ENCODE assay signal across 1 cellular context in the genomic region with DNA sequence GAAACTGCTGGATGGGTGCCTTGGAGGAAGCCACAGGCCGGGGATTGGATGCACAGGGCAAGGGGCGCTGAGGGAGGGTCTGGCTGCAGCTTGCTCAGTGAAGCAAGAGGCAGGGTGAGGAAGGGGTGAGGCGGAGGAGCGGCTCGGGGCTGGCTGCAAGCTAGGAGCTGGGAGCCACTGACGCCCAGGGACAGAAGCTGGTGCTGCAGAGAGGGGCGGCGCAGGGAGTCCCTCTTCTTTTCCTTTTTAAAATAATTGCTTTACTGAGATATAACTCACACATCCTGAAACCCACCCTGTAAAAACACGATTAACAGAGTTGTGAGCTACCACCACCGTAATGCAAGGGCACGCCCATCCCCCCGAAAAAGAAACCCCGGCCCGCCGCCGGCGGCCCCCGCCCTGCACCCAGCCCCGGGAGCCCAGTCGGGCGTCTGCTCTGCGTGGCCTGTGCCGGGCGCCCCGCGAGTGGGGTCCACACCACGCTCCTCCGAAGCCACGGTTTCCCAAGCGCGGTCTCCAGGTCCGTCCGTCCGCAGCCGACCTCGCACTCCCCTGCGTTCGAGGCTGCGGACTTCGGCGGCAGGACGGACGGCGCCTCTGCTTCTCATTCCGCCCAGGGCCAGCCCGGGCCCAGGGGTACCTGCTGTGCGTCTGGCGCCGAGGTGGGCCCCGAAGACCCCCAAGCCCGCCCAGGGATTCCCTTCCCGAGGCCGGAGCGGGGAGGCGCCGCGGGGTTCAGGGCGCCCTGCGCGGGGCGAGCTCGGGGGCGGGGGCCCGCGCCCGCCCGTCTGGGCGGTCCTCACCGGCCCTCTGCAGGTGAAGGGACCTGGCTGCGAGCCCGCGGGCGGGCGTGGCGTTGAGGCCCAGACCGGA.
TF ChIP-seq lines count a peak whose summit lies in the region.

No MANE protein-coding gene starts in this region.

TF ChIP-seq in HepG2, 621 proteins besides CTCF, POLR2A, EP300 and RAD21 (continues in another document):
- TF ChIP-seq ZNF605 (CRISPR knock-in tag; IDR thresholded peaks at IDR 0.05) (no peak), MIER2 (CRISPR knock-in tag; IDR thresholded peaks at IDR 0.05) (no peak), NBN (conservative IDR thresholded peaks at IDR 0.05) (no peak), SYNCRIP (IDR thresholded peaks at IDR 0.05; ENCODE audit: insufficient read depth, low read depth, low read length) (no peak), ZFX (CRISPR knock-in tag; IDR thresholded peaks at IDR 0.05; ENCODE audit: low read depth) (peak; percentile 64), PAX8 (CRISPR knock-in tag; IDR thresholded peaks at IDR 0.05; ENCODE audit: borderline replicate concordance) (no peak), ZBTB38 (CRISPR knock-in tag; IDR thresholded peaks at IDR 0.05) (no peak), RORA (CRISPR knock-in tag; IDR thresholded peaks at IDR 0.05) (no peak), STAG1 (CRISPR knock-in tag; IDR thresholded peaks at IDR 0.05) (peak; percentile 9; the same call in 1 of the 2 replicates), SKI (IDR thresholded peaks at IDR 0.05; ENCODE audit: partially characterized antibody) (peak; percentile 7), RARG (CRISPR knock-in tag; IDR thresholded peaks at IDR 0.05; ENCODE audit: low read depth) (no peak), GZF1 (CRISPR knock-in tag; IDR thresholded peaks at IDR 0.05) (no peak), ZNF513 (CRISPR knock-in tag; conservative IDR thresholded peaks at IDR 0.05) (no peak), TAF1 (CRISPR knock-in tag; IDR thresholded peaks at IDR 0.05) (peak; percentile 29; the same call in 1 of the 2 replicates), ZNF558 (CRISPR knock-in tag; IDR thresholded peaks at IDR 0.05; ENCODE audit: borderline replicate concordance) (0 out of 2 replicates have a peak, but pooled peaks have one; percentile 6), ZNF562 (CRISPR knock-in tag; IDR thresholded peaks at IDR 0.05; ENCODE audit: borderline replicate concordance) (no peak), RFXANK (CRISPR knock-in tag; IDR thresholded peaks at IDR 0.05) (no peak), BRF2 (CRISPR knock-in tag; IDR thresholded peaks at IDR 0.05) (peak; percentile 51; the same call in 1 of the 2 replicates), ZNF326 (CRISPR knock-in tag; IDR thresholded peaks at IDR 0.05; ENCODE audit: borderline replicate concordance) (no peak), ZFP1 (CRISPR knock-in tag; IDR thresholded peaks at IDR 0.05) (no peak), REL (CRISPR knock-in tag; conservative IDR thresholded peaks at IDR 0.05) (peak; percentile 74), ZNF660 (CRISPR knock-in tag; IDR thresholded peaks at IDR 0.05; ENCODE audit: borderline replicate concordance, low read depth) (no peak), ZNF607 (CRISPR knock-in tag; IDR thresholded peaks at IDR 0.05; ENCODE audit: borderline replicate concordance) (peak; percentile 4; the same call in 1 of the 2 replicates), GATAD2A (CRISPR knock-in tag; IDR thresholded peaks at IDR 0.05) (no peak), GABPB1 (CRISPR knock-in tag; IDR thresholded peaks at IDR 0.05) (0 out of 2 replicates have a peak, but pooled peaks have one; percentile 17), ZNF451 (CRISPR knock-in tag; IDR thresholded peaks at IDR 0.05) (no peak), ZNF496 (CRISPR knock-in tag; IDR thresholded peaks at IDR 0.05; ENCODE audit: insufficient replicate concordance) (no peak), ZNF761 (CRISPR knock-in tag; conservative IDR thresholded peaks at IDR 0.05) (0 out of 2 replicates have a peak, but pooled peaks have one; percentile 21), HES4 (CRISPR knock-in tag; IDR thresholded peaks at IDR 0.05; ENCODE audit: borderline replicate concordance) (peak; percentile 58; the same call in 1 of the 2 replicates), ZNF235 (CRISPR knock-in tag; IDR thresholded peaks at IDR 0.05; ENCODE audit: borderline replicate concordance) (no peak), NFE2 (CRISPR knock-in tag; IDR thresholded peaks at IDR 0.05) (no peak), ZNF724P (CRISPR knock-in tag; IDR thresholded peaks at IDR 0.05; ENCODE audit: borderline replicate concordance) (0 out of 2 replicates have a peak, but pooled peaks have one; percentile 26), MIXL1 (CRISPR knock-in tag; IDR thresholded peaks at IDR 0.05) (no peak), ZNF567 (CRISPR knock-in tag; IDR thresholded peaks at IDR 0.05; ENCODE audit: borderline replicate concordance) (no peak), ZNF777 (CRISPR knock-in tag; IDR thresholded peaks at IDR 0.05) (peak; percentile 87), ESRRA (CRISPR knock-in tag; IDR thresholded peaks at IDR 0.05; ENCODE audit: low read depth) (no peak), TBX2 (CRISPR knock-in tag; IDR thresholded peaks at IDR 0.05; ENCODE audit: borderline replicate concordance) (0 out of 2 replicates have a peak, but pooled peaks have one; percentile 1), KAT8 (CRISPR knock-in tag; IDR thresholded peaks at IDR 0.05) (peak; percentile 39; the same call in 1 of the 2 replicates), ZNF253 (CRISPR knock-in tag; IDR thresholded peaks at IDR 0.05; ENCODE audit: borderline replicate concordance) (0 out of 2 replicates have a peak, but pooled peaks have one; percentile 51), ZNF563 (CRISPR knock-in tag; IDR thresholded peaks at IDR 0.05) (peak; percentile 40; the same call in 1 of the 2 replicates), ZC3H13 (CRISPR knock-in tag; IDR thresholded peaks at IDR 0.05) (no peak)
- TF ChIP-seq, protein P1, sequence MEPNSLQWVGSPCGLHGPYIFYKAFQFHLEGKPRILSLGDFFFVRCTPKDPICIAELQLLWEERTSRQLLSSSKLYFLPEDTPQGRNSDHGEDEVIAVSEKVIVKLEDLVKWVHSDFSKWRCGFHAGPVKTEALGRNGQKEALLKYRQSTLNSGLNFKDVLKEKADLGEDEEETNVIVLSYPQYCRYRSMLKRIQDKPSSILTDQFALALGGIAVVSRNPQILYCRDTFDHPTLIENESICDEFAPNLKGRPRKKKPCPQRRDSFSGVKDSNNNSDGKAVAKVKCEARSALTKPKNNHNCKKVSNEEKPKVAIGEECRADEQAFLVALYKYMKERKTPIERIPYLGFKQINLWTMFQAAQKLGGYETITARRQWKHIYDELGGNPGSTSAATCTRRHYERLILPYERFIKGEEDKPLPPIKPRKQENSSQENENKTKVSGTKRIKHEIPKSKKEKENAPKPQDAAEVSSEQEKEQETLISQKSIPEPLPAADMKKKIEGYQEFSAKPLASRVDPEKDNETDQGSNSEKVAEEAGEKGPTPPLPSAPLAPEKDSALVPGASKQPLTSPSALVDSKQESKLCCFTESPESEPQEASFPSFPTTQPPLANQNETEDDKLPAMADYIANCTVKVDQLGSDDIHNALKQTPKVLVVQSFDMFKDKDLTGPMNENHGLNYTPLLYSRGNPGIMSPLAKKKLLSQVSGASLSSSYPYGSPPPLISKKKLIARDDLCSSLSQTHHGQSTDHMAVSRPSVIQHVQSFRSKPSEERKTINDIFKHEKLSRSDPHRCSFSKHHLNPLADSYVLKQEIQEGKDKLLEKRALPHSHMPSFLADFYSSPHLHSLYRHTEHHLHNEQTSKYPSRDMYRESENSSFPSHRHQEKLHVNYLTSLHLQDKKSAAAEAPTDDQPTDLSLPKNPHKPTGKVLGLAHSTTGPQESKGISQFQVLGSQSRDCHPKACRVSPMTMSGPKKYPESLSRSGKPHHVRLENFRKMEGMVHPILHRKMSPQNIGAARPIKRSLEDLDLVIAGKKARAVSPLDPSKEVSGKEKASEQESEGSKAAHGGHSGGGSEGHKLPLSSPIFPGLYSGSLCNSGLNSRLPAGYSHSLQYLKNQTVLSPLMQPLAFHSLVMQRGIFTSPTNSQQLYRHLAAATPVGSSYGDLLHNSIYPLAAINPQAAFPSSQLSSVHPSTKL (CRISPR knock-in tag; IDR thresholded peaks at IDR 0.05), result no peak
- TF ChIP-seq, protein P2, sequence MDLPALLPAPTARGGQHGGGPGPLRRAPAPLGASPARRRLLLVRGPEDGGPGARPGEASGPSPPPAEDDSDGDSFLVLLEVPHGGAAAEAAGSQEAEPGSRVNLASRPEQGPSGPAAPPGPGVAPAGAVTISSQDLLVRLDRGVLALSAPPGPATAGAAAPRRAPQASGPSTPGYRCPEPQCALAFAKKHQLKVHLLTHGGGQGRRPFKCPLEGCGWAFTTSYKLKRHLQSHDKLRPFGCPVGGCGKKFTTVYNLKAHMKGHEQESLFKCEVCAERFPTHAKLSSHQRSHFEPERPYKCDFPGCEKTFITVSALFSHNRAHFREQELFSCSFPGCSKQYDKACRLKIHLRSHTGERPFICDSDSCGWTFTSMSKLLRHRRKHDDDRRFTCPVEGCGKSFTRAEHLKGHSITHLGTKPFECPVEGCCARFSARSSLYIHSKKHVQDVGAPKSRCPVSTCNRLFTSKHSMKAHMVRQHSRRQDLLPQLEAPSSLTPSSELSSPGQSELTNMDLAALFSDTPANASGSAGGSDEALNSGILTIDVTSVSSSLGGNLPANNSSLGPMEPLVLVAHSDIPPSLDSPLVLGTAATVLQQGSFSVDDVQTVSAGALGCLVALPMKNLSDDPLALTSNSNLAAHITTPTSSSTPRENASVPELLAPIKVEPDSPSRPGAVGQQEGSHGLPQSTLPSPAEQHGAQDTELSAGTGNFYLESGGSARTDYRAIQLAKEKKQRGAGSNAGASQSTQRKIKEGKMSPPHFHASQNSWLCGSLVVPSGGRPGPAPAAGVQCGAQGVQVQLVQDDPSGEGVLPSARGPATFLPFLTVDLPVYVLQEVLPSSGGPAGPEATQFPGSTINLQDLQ (CRISPR knock-in tag; IDR thresholded peaks at IDR 0.05), result no peak
- TF ChIP-seq, protein P3, sequence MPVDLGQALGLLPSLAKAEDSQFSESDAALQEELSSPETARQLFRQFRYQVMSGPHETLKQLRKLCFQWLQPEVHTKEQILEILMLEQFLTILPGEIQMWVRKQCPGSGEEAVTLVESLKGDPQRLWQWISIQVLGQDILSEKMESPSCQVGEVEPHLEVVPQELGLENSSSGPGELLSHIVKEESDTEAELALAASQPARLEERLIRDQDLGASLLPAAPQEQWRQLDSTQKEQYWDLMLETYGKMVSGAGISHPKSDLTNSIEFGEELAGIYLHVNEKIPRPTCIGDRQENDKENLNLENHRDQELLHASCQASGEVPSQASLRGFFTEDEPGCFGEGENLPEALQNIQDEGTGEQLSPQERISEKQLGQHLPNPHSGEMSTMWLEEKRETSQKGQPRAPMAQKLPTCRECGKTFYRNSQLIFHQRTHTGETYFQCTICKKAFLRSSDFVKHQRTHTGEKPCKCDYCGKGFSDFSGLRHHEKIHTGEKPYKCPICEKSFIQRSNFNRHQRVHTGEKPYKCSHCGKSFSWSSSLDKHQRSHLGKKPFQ (CRISPR knock-in tag; IDR thresholded peaks at IDR 0.05; ENCODE audit: insufficient replicate concordance), result no peak
- TF ChIP-seq, protein P4, sequence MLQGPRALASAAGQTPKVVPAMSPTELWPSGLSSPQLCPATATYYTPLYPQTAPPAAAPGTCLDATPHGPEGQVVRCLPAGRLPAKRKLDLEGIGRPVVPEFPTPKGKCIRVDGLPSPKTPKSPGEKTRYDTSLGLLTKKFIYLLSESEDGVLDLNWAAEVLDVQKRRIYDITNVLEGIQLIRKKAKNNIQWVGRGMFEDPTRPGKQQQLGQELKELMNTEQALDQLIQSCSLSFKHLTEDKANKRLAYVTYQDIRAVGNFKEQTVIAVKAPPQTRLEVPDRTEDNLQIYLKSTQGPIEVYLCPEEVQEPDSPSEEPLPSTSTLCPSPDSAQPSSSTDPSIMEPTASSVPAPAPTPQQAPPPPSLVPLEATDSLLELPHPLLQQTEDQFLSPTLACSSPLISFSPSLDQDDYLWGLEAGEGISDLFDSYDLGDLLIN (CRISPR knock-in tag; IDR thresholded peaks at IDR 0.05; ENCODE audit: borderline replicate concordance), result peak; percentile 42; the same call in 1 of the 2 replicates
- TF ChIP-seq, protein P5, sequence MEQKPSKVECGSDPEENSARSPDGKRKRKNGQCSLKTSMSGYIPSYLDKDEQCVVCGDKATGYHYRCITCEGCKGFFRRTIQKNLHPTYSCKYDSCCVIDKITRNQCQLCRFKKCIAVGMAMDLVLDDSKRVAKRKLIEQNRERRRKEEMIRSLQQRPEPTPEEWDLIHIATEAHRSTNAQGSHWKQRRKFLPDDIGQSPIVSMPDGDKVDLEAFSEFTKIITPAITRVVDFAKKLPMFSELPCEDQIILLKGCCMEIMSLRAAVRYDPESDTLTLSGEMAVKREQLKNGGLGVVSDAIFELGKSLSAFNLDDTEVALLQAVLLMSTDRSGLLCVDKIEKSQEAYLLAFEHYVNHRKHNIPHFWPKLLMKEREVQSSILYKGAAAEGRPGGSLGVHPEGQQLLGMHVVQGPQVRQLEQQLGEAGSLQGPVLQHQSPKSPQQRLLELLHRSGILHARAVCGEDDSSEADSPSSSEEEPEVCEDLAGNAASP (CRISPR knock-in tag; IDR thresholded peaks at IDR 0.05; ENCODE audit: borderline replicate concordance), result no peak
- TF ChIP-seq, protein P6, sequence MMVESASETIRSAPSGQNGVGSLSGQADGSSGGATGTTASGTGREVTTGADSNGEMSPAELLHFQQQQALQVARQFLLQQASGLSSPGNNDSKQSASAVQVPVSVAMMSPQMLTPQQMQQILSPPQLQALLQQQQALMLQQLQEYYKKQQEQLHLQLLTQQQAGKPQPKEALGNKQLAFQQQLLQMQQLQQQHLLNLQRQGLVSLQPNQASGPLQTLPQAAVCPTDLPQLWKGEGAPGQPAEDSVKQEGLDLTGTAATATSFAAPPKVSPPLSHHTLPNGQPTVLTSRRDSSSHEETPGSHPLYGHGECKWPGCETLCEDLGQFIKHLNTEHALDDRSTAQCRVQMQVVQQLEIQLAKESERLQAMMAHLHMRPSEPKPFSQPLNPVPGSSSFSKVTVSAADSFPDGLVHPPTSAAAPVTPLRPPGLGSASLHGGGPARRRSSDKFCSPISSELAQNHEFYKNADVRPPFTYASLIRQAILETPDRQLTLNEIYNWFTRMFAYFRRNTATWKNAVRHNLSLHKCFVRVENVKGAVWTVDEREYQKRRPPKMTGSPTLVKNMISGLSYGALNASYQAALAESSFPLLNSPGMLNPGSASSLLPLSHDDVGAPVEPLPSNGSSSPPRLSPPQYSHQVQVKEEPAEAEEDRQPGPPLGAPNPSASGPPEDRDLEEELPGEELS (CRISPR knock-in tag; IDR thresholded peaks at IDR 0.05), result 0 out of 2 replicates have a peak, but pooled peaks have one; percentile 14
